23 cellular contexts compared by ENCODE assay signal in the genomic region with DNA sequence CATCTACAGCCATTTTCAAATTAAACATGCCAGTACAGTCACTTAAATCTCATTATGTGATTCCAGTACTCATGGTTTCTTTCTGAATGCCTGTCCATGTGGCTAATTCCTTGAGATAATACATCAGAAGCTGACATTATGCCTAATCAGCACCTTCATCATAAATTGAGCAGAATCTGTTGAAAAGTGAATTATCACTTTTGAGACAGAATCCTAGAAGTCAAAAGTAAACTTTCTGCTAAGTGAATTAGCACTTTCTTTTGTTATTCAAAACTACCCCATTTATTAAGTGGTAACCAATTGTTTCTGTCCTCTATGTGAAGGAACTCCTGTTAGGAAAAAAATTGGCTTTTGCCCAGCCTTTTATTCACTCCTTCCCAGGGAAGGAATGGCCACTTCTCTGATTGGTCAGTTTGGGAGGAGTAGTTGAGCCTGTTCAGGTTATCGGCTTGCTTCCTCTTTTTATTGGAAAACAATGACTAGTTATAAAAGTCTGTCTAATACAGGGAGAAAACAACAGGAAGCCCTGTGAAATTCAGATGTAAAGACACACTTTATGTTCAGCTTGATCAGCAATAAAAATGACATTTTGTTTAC. TPM values are rescaled to one million over a fixed set of nuclear protein-coding genes. Genes with fewer than 3 reads are reported as not detected.
DNase-seq lines count a peak whose midpoint lies in the region; ATAC-seq, FAIRE-seq and TF ChIP-seq lines count a peak whose summit lies in the region.
"Had no signal": no experiment of that assay in that cellular context is flagged by ENCODE, and none has a peak within 500 bp of the region (broad histone marks: within the 10 kb centered on the region; RNA-seq: fewer than 3 reads in every experiment).

No MANE protein-coding gene starts in this region.

- no peak for ATAC-seq in HG02642 (IDR thresholded peaks at IDR 0.05; ENCODE audit: poor library complexity, unreplicated experiment)
- ATAC-seq: T-cell had no signal

- H3K27me3 ChIP-seq in HAP-1 (ENCODE audit: low read depth) (no peaks in the 10 kb centered on the region), endothelial cell of umbilical vein (ENCODE audit: control insufficient read depth in 2 of 2, insufficient read depth in 2 of 2, low read length in 2 of 2) (no peaks in the 10 kb centered on the region), spleen (replicated peaks in 1 of 7) (no peaks in the 10 kb centered on the region), small intestine (ENCODE audit: control insufficient read depth in 2 of 2, insufficient read depth in 2 of 2, low read length in 2 of 2) (no peaks in the 10 kb centered on the region)
- H3K27me3 ChIP-seq: BLaER1 treated with 17β-estradiol and CSF1 and Interleukin-3, amounts not matched to agents 10 nM and 100 nM; testis had no signal

- WGBS in spleen, 5 donors = 8 to 28% (median 15%) methylated on average over 1 of the region's 1 CpG
- WGBS in small intestine, 3 donors = 3 to 32% (median 8%) methylated on average over 1 of the region's 1 CpG

- H3K9ac ChIP-seq in endothelial cell of umbilical vein (replicated peaks; ENCODE audit: extremely low read depth, insufficient read depth, low read length) = peak overlapping the region; percentile 12
- H3K9ac ChIP-seq: BLaER1 treated with 17β-estradiol and CSF1 and Interleukin-3, amounts not matched to agents 10 nM and 100 nM had no signal

- H3K4me3 ChIP-seq in HAP-1 (no peak overlapping the region), endothelial cell of umbilical vein (replicated peaks in 1 of 3; ENCODE audit: insufficient read depth in 1 of 3, low read depth in 1 of 3, low read length in 3 of 3) (peak overlapping the region in 1 of 3 experiments; percentile 21), spleen (no peak overlapping the region), small intestine (ENCODE audit: low read depth in 1 of 2, low read length in 2 of 2) (no peak overlapping the region)
- H3K4me3 ChIP-seq: BLaER1 treated with 17β-estradiol and CSF1 and Interleukin-3, amounts not matched to agents 10 nM and 100 nM; testis had no signal

- H3K79me2 ChIP-seq in endothelial cell of umbilical vein (ENCODE audit: control insufficient read depth, insufficient read depth, low read length) = no peaks in the 10 kb centered on the region

- peak; percentile 93 for FAIRE-seq in endothelial cell of umbilical vein (lab: Jason Lieb, UNC)
- FAIRE-seq in small intestine (lab: Jason Lieb, UNC) = no peak

- no peak for TF ChIP-seq CTCF in endothelial cell of umbilical vein (IDR thresholded peaks at IDR 0.05; ENCODE audit: extremely low read depth in 1 of 2, insufficient read depth in 1 of 2, low read depth in 1 of 2, low read length in 2 of 2)
- TF ChIP-seq CTCF in spleen (IDR thresholded peaks at IDR 0.05 in 8 of 11, conservative IDR thresholded peaks at IDR 0.05 in 3 of 11) = no peak

- dilution Hi-C loops in endothelial cell of umbilical vein (cut with MboI; ENCODE audit: extremely low pct_ligation_motif_present, low sequenced_read_pairs) = no loop called here

- H3K27ac ChIP-seq in endothelial cell of umbilical vein (ENCODE audit: insufficient read depth, low read depth, low read length) (peak overlapping the region; percentile 86), spleen (peak overlapping the region in 7 of 8 donors; percentile 54 to 82 (median 67)), small intestine (ENCODE audit: low read depth in 1 of 2, low read length in 1 of 2) (no peak overlapping the region)
- H3K27ac ChIP-seq: RWPE1 had no signal

- H3K4me1 ChIP-seq in HAP-1 (peaks cover 42% of the 10 kb centered on the region), endothelial cell of umbilical vein (ENCODE audit: control insufficient read depth, extremely low read depth, insufficient read depth, low read length) (peaks cover 45% of the 10 kb centered on the region), spleen (peaks cover 0 to 13% (median 9%) of the 10 kb centered on the region in 6 donors), small intestine (ENCODE audit: control insufficient read depth in 2 of 2, insufficient read depth in 1 of 2, low read depth in 1 of 2, low read length in 1 of 2) (no peaks in the 10 kb centered on the region)
- H3K4me1 ChIP-seq: testis had no signal

- BruUV-seq in endothelial cell of umbilical vein (replicated peaks; lab: Mats Ljungman, UMichigan) = no TSS peak

- H3K36me3 ChIP-seq in HAP-1 (replicated peaks) (no peaks in the 10 kb centered on the region), endothelial cell of umbilical vein (ENCODE audit: control insufficient read depth in 2 of 2, extremely low read depth in 1 of 2, insufficient read depth in 2 of 2, low read length in 2 of 2) (no peaks in the 10 kb centered on the region), spleen (no peaks in the 10 kb centered on the region), small intestine (ENCODE audit: control insufficient read depth in 2 of 2, insufficient read depth in 2 of 2, low read length in 2 of 2) (no peaks in the 10 kb centered on the region)
- H3K36me3 ChIP-seq: BLaER1 treated with 17β-estradiol and CSF1 and Interleukin-3, amounts not matched to agents 10 nM and 100 nM had no signal

- in situ Hi-C loops in HAP-1 (cut with MboI; ENCODE audit: low sequenced_read_pairs) = no loop called here

- H3K9me3 ChIP-seq in HAP-1 (no peaks in the 10 kb centered on the region), endothelial cell of umbilical vein (replicated peaks; ENCODE audit: control insufficient read depth, insufficient read depth, low read length) (no peaks in the 10 kb centered on the region), spleen (no peaks in the 10 kb centered on the region), small intestine (ENCODE audit: control insufficient read depth, low read depth) (no peaks in the 10 kb centered on the region)
- H3K9me3 ChIP-seq: BLaER1 treated with 17β-estradiol and CSF1 and Interleukin-3, amounts not matched to agents 10 nM and 100 nM; testis had no signal

- POLR2A ChIA-PET in endothelial cell of umbilical vein (lab: Charles Lee) = no interaction called here

- peak overlapping the region; percentile 26 for H3K4me2 ChIP-seq in endothelial cell of umbilical vein (ENCODE audit: insufficient read depth, low read length)

- peak overlapping the region; percentile 55 for H2AFZ ChIP-seq in endothelial cell of umbilical vein (ENCODE audit: low read depth, low read length)

- TF ChIP-seq POLR2A in endothelial cell of umbilical vein (IDR thresholded peaks at IDR 0.05; ENCODE audit: low read depth, low read length) (no peak), spleen (IDR thresholded peaks at IDR 0.05) (no peak)

- no peaks in the 10 kb centered on the region for H4K20me1 ChIP-seq in endothelial cell of umbilical vein (replicated peaks; ENCODE audit: control insufficient read depth, extremely low read depth, insufficient read depth, low read length)
- H4K20me1 ChIP-seq: BLaER1 treated with 17β-estradiol and CSF1 and Interleukin-3, amounts not matched to agents 10 nM and 100 nM had no signal

- DNase-seq in HAP-1 (ENCODE audit: low spot score in 2 of 2) (peak; percentile 68 to 76), NCI-H82 (lab: John Stamatoyannopoulos, UW) (peak; percentile 66), endothelial cell of umbilical vein (ENCODE audit: low read depth, low spot score) (peak; percentile 91), spleen (no peak), small intestine (no peak), T1000 (lab: John Stamatoyannopoulos, UW) (no peak)
- DNase-seq: activated CD4-positive, alpha-beta memory T cell treated with anti-CD3 and anti-CD28 coated beads, Interleukin-2, amount 10 ng/mL, durations not matched to agents 7 days and 5 days; activated naive CD4-positive, alpha-beta T cell treated with anti-CD3 and anti-CD28 coated beads for 36 hours; activated T-cell treated with anti-CD3 and anti-CD28 coated beads, Interleukin-2, amount 50 U/mL, for 24 hours; aorta; cerebellar nuclear complex; DMS153; endodermal cell; kidney glomerular epithelial cell; NCI-H1092; NCI-H2171 treated with DMSO at 0.1 percent for 48 hours; NCI-H748 treated with DMSO at 0.1 percent for 48 hours; T-cell; testis had no signal

- CTCF ChIA-PET in endothelial cell of umbilical vein (lab: Charles Lee) = interaction anchor here (1.3 kb wide), 2 partner anchors 11 to 103 kb away, joined by 3 to 4 read pairs; no protein-coding TSS in a partner anchor

- H3K9me1 ChIP-seq in endothelial cell of umbilical vein (replicated peaks; ENCODE audit: control insufficient read depth, extremely low read depth, insufficient read depth, low read length) = no peaks in the 10 kb centered on the region

- intact Hi-C loops in endothelial cell of umbilical vein (cut with micrococcal nuclease) (loop anchor here (1.0 to 10.0 kb wide), 6 partner anchors 91 to 1205 kb away; partner anchors contain the start of gene UTS2B), spleen (cut with DNase I; ENCODE audit: low total_unique reads) (loop anchor here (10.0 kb wide), 1 partner anchor 145 kb away; no protein-coding TSS in a partner anchor)

TF ChIP-seq in endothelial cell of umbilical vein, 7 proteins besides CTCF, POLR2A, EP300 and RAD21:
- TF ChIP-seq JUN (IDR thresholded peaks at IDR 0.05; ENCODE audit: borderline replicate concordance, insufficient read depth, insufficient read length, low read depth) (no peak), MAX (IDR thresholded peaks at IDR 0.05; ENCODE audit: insufficient read depth, insufficient read length) (no peak), MYC (IDR thresholded peaks at IDR 0.05; ENCODE audit: low read depth, low read length) (no peak), EZH2 (IDR thresholded peaks at IDR 0.05; ENCODE audit: borderline replicate concordance, low read depth, low read length, severe bottlenecking) (no peak), FOS (IDR thresholded peaks at IDR 0.05; ENCODE audit: borderline replicate concordance, insufficient read depth, low read length) (no peak), GATA2 (IDR thresholded peaks at IDR 0.05; ENCODE audit: insufficient read depth, insufficient read length, low read depth, low read length) (peak; percentile 16), POLR2AphosphoS5 (IDR thresholded peaks at IDR 0.05; ENCODE audit: insufficient read depth, low read depth, low read length) (no peak)
TF ChIP-seq in endothelial cell of umbilical vein: peak in this region for 1.

RNA-seq across cellular contexts. Expression of gene OSTN, which starts 40.5 kb away (rescaled TPM):
- total RNA-seq in endothelial cell of umbilical vein = not detected in 2 replicates
- polyA plus RNA-seq in endothelial cell of umbilical vein = not detected in 2 replicates
- not detected in 2 replicates for polyA plus RNA-seq in endothelial cell of umbilical vein (2011; cell fraction: cytosol; rRNA removed)
- not detected in 2 replicates for polyA plus RNA-seq in endothelial cell of umbilical vein (2011; cell fraction: nucleus; rRNA removed)
- not detected in 2 replicates for polyA plus RNA-seq in endothelial cell of umbilical vein (2012)
- polyA minus RNA-seq in endothelial cell of umbilical vein = not detected in 2 replicates
- polyA minus RNA-seq in endothelial cell of umbilical vein (2011; cell fraction: cytosol; rRNA and poly(A)+ RNA removed) = not detected
- not detected in 2 replicates for polyA minus RNA-seq in endothelial cell of umbilical vein (2011; cell fraction: nucleus; rRNA and poly(A)+ RNA removed)
- total RNA-seq in spleen = not detected
- under 1 TPM in 1 of 3 donors, not detected in 2; 0.03 TPM for polyA plus RNA-seq in spleen
- polyA plus RNA-seq in small intestine = under 1 TPM in 1 of 3 donors, not detected in 2; 0.01 TPM
- total RNA-seq: activated CD4-positive, alpha-beta memory T cell treated with anti-CD3 and anti-CD28 coated beads, Interleukin-2, amount 10 ng/mL, durations not matched to agents 7 days and 5 days; activated naive CD4-positive, alpha-beta T cell treated with anti-CD3 and anti-CD28 coated beads for 36 hours; endodermal cell; T-cell; testis had no signal
- polyA plus RNA-seq: aorta, IgD-negative memory B cell had no signal

Comparison
In these comparisons a context has a peak if more than half of its experiments do, and no peak if none do; other contexts are left out.
1. DNase-seq: peak in HAP-1 (2 of 2), NCI-H82 (single experiment) and endothelial cell of umbilical vein (single experiment); none in spleen (single experiment), small intestine (single experiment) and T1000 (single experiment).
2. H3K27ac ChIP-seq: peak in endothelial cell of umbilical vein (single experiment) and spleen (7 of 8); none in small intestine (0 of 2).